Comparison of ENCODE assay signal across 1 cellular context in the genomic region with DNA sequence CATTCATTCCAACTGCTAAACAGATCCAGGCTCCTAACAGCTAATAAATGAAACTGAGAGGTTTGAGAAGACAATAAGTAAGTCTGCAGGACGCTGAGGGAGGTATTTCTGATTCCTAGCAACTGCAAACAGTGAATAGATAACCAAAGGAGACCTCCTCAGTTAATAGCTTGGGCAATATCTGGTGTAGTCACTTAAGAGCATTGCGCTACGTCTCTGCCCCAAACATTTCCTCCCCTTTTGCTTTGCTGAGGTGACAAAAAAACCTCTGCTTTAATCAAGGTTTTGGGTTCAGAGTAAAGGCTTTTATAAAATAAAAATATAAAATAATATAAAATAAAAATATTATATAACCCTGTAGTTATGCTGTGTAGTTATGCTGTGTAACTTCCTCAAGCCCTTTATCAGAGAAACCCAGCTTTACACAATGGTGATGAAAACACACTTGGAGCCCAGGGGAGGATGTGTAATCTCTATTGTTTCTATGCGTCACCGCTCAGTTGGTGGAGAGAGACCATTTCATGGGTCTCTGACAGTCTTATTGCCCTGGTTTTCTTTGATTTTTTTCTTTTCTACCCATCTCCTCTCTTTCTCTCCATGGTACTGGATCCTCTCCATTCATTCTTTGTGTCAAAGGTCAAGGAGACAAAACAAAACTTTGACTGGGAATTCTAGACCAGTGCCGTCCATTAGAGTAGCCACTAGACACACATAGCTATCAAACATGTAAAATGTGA.
TF ChIP-seq lines count a peak whose summit lies in the region.

No MANE protein-coding gene starts in this region.

TF ChIP-seq in HepG2, 621 proteins besides CTCF, POLR2A, EP300 and RAD21:
- TF ChIP-seq HNF4G (IDR thresholded peaks at IDR 0.05; ENCODE audit: borderline replicate concordance, low read depth, low read length) = no peak
- no peak for TF ChIP-seq HNF4G (CRISPR knock-in tag; IDR thresholded peaks at IDR 0.05; ENCODE audit: borderline replicate concordance, low read depth)
- TF ChIP-seq MAFK (conservative IDR thresholded peaks at IDR 0.05 in 1 of 2, IDR thresholded peaks at IDR 0.05 in 1 of 2; ENCODE audit: low read length in 2 of 2) = peak; percentile 15 to 52; a peak in 3 of 4 replicates
- TF ChIP-seq NFATC3 (CRISPR knock-in tag; IDR thresholded peaks at IDR 0.05) = no peak
- no peak for TF ChIP-seq REPIN1 (CRISPR knock-in tag; IDR thresholded peaks at IDR 0.05; ENCODE audit: borderline replicate concordance, low read depth)
